Comparison of ENCODE assay signal across 16 cellular contexts in the genomic region with DNA sequence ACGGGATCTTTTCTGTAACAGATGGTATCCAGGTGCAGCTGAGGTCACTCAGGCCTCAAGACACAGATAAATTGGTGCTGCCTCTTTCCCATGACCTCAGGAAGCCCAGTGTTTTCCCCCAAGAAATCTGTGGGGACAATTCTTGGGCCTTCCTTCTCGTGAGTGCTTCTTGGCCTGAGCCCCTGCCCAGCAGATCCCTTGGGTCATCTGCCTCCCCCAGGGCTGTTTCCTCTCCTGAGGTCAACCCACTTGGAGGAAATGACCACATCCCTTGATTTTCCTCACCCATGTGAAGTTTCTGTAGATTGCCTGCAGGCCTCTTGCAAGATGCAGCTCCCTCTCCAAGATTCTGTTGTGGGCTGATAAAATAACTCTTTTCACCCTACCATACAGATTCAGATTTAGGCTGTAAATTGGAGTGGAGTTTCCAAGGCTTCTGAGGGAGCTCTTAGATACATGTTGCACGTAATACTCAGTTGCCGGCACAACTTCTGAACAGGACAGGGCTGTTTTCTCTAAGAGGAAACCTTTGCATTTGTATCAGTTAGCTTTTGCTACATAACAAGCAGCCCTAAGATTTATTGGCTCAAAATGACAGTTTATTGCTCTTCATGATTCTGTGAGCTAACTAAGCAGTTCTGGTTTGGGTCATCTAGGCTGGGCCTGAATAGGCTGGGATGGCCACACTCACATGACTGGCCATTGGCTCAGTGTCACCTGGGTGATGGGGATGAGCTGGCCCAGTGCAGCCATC. TPM values are rescaled to one million over a fixed set of nuclear protein-coding genes. Genes with fewer than 3 reads are reported as not detected.
A peak's percentile ranks its signal among the peaks of the same experiment; 100 is the strongest.
DNase-seq lines count a peak whose midpoint lies in the region; ATAC-seq and TF ChIP-seq lines count a peak whose summit lies in the region.
"Had no signal": no experiment of that assay in that cellular context is flagged by ENCODE, and none has a peak within 500 bp of the region (broad histone marks: within the 10 kb centered on the region; RNA-seq: fewer than 3 reads in every experiment).

No MANE protein-coding gene starts in this region.

- peak overlapping the region; percentile 90 to 97 for H3K27ac Mint-ChIP-seq in natural killer cell

- DNase-seq in EH (ENCODE audit: low read depth) (peak; percentile 11), RWPE2 (ENCODE audit: low spot score) (peak; percentile 17), epidermal melanocyte (ENCODE audit: insufficient read length, low spot score) (peak; percentile 68), natural killer cell (no peak), pons (ENCODE audit: low spot score) (no peak)
- DNase-seq: NCI-H1417 treated with DMSO at 0.1 percent for 48 hours, NCI-H526 treated with DMSO at 0.1 percent for 48 hours had no signal

- no peak overlapping the region for H3K4me3 Mint-ChIP-seq in natural killer cell
- H3K4me3 Mint-ChIP-seq: neural crest cell had no signal

- no peaks in the 10 kb centered on the region for H3K9me3 Mint-ChIP-seq in natural killer cell

- no peak overlapping the region for H3K27ac ChIP-seq in RWPE2 (ENCODE audit: poor library complexity, severe bottlenecking)
- H3K27ac ChIP-seq: ascending aorta, gastroesophageal sphincter, thoracic aorta had no signal

- peaks cover 11% of the 10 kb centered on the region for H3K27me3 ChIP-seq in RWPE2 (ENCODE audit: insufficient read depth, poor library complexity, severe bottlenecking)
- H3K27me3 ChIP-seq: ascending aorta had no signal

- peaks cover 6% of the 10 kb centered on the region for H3K9me3 ChIP-seq in RWPE2 (ENCODE audit: severe bottlenecking)

- intact Hi-C loops in natural killer cell (cut with micrococcal nuclease) = no loop called here

- no peak for ATAC-seq in RWPE2 (ENCODE audit: low read depth)
- ATAC-seq in natural killer cell = no peak
- ATAC-seq in activated CD4-positive, CD25-positive, alpha-beta regulatory T cell treated with anti-CD3 and anti-CD28 coated beads, Interleukin-2, amount 50 U/mL, for 24 hours = no peak
- no peak for ATAC-seq in GM18909 (IDR thresholded peaks at IDR 0.05; ENCODE audit: poor library complexity, unreplicated experiment)
- no peak for ATAC-seq in GM19452 (IDR thresholded peaks at IDR 0.05; ENCODE audit: unreplicated experiment)
- ATAC-seq: gastroesophageal sphincter had no signal

- peaks cover 82 to 90% of the 10 kb centered on the region in 2 donors for H3K4me1 Mint-ChIP-seq in natural killer cell

- TF ChIP-seq CTCF in RWPE2 (IDR thresholded peaks at IDR 0.05; ENCODE audit: poor library complexity, severe bottlenecking) (no peak), natural killer cell (IDR thresholded peaks at IDR 0.05) (no peak)

- peaks cover 8% of the 10 kb centered on the region for H3K36me3 Mint-ChIP-seq in natural killer cell

- H3K4me3 ChIP-seq in RWPE2 (ENCODE audit: severe bottlenecking) = no peak overlapping the region
- H3K4me3 ChIP-seq: ascending aorta, dorsolateral prefrontal cortex, gastroesophageal sphincter, skin epidermis, thoracic aorta had no signal

- no peaks in the 10 kb centered on the region for H3K27me3 Mint-ChIP-seq in natural killer cell (ENCODE audit: low read depth in 2 of 2)

- H3K4me1 ChIP-seq in RWPE2 (ENCODE audit: insufficient read depth, poor library complexity, severe bottlenecking) = peaks cover 4% of the 10 kb centered on the region
- H3K4me1 ChIP-seq: ascending aorta, gastroesophageal sphincter had no signal

- H3K36me3 ChIP-seq in RWPE2 (ENCODE audit: low read depth) = no peaks in the 10 kb centered on the region
- H3K36me3 ChIP-seq: ascending aorta, gastroesophageal sphincter, thoracic aorta had no signal

RNA-seq across cellular contexts. Expression of a gene that starts 13.1 kb away (rescaled TPM):
- 1,000 to 10,000 TPM in 1 of 3 donors, 100 to 1,000 TPM in 2; 883 to 1,008 (median 954) TPM for total RNA-seq in natural killer cell

RNA-seq across cellular contexts. Expression of a gene that starts 57.0 kb away (rescaled TPM):
- 10 to 100 TPM; 13.4 to 20.9 (median 16.1) TPM for total RNA-seq in natural killer cell

Comparison
In these comparisons a context has a peak if more than half of its experiments do, and no peak if none do; other contexts are left out.
1. DNase-seq: peak in EH (single experiment), RWPE2 (single experiment) and epidermal melanocyte (single experiment); none in natural killer cell (single experiment) and pons (single experiment).